In the genomic region with DNA sequence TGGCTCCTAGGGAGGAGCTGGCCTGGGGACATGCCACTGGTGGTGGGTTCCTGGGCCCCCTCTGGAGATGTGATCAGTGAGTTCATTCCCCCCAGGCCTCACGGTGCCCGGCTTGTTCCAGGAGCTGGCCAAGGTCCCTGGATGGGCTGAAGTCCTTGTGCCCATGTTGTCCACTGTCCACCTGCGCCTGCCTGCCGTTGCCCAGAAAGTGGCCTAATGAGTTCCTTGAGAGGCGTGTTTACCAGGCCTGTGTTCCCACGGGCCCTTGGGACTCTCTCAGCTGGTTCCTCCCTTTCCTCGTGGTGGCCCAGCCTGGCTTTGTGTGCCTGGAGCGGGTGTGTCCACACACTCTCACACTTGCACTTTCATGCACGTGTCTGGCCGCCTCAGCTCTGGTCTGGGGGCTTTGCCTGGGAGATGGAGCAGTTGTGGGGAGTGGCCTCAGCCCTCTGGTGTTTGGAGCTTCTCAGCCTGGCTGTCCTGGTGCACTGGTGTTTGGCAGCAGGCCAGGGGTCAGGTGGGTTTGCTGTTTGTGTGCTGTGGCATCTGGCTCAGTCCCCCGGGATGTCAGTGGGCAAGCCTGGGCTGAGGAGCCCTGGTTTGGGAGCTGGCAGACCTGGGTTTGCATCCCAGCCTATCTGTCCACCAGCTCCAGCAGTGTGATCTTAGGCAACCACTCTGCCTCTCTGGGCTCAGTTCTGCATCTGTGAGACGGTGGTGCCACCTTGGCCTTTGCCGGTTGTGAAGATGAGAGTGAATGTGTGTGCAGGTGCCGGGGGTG, we compare ENCODE assay signal across 1 cellular context.
TF ChIP-seq lines count a peak whose summit lies in the region.

No MANE protein-coding gene starts in this region.

TF ChIP-seq in HEK293, 187 proteins besides CTCF, POLR2A, EP300 and RAD21 (continued from another document):
- no peak for TF ChIP-seq ZBTB44 (tag by site-specific recombination; IDR thresholded peaks at IDR 0.05)
- TF ChIP-seq SALL2 (tag by site-specific recombination; IDR thresholded peaks at IDR 0.05; ENCODE audit: borderline replicate concordance): no peak
- TF ChIP-seq ZNF335 (tag by site-specific recombination; conservative IDR thresholded peaks at IDR 0.05): 0 out of 2 replicates have a peak, but pooled peaks have one; percentile 37
- TF ChIP-seq ZNF23 (tag by site-specific recombination; IDR thresholded peaks at IDR 0.05; ENCODE audit: borderline replicate concordance): no peak
- no peak for TF ChIP-seq ZNF747 (tag by site-specific recombination; IDR thresholded peaks at IDR 0.05)
- TF ChIP-seq HOXA7 (CRISPR knock-in tag; IDR thresholded peaks at IDR 0.05; ENCODE audit: borderline replicate concordance): no peak
- TF ChIP-seq, protein P1, sequence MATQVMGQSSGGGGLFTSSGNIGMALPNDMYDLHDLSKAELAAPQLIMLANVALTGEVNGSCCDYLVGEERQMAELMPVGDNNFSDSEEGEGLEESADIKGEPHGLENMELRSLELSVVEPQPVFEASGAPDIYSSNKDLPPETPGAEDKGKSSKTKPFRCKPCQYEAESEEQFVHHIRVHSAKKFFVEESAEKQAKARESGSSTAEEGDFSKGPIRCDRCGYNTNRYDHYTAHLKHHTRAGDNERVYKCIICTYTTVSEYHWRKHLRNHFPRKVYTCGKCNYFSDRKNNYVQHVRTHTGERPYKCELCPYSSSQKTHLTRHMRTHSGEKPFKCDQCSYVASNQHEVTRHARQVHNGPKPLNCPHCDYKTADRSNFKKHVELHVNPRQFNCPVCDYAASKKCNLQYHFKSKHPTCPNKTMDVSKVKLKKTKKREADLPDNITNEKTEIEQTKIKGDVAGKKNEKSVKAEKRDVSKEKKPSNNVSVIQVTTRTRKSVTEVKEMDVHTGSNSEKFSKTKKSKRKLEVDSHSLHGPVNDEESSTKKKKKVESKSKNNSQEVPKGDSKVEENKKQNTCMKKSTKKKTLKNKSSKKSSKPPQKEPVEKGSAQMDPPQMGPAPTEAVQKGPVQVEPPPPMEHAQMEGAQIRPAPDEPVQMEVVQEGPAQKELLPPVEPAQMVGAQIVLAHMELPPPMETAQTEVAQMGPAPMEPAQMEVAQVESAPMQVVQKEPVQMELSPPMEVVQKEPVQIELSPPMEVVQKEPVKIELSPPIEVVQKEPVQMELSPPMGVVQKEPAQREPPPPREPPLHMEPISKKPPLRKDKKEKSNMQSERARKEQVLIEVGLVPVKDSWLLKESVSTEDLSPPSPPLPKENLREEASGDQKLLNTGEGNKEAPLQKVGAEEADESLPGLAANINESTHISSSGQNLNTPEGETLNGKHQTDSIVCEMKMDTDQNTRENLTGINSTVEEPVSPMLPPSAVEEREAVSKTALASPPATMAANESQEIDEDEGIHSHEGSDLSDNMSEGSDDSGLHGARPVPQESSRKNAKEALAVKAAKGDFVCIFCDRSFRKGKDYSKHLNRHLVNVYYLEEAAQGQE (tag by site-specific recombination; IDR thresholded peaks at IDR 0.05): peak; percentile 53
- peak; percentile 89 for TF ChIP-seq KLF1 (tag by site-specific recombination; IDR thresholded peaks at IDR 0.05)
- no peak for TF ChIP-seq TRIM28 (IDR thresholded peaks at IDR 0.05; ENCODE audit: borderline replicate concordance, low read length)
- no peak for TF ChIP-seq ZNF623 (tag by site-specific recombination; IDR thresholded peaks at IDR 0.05)
